In the genomic region with DNA sequence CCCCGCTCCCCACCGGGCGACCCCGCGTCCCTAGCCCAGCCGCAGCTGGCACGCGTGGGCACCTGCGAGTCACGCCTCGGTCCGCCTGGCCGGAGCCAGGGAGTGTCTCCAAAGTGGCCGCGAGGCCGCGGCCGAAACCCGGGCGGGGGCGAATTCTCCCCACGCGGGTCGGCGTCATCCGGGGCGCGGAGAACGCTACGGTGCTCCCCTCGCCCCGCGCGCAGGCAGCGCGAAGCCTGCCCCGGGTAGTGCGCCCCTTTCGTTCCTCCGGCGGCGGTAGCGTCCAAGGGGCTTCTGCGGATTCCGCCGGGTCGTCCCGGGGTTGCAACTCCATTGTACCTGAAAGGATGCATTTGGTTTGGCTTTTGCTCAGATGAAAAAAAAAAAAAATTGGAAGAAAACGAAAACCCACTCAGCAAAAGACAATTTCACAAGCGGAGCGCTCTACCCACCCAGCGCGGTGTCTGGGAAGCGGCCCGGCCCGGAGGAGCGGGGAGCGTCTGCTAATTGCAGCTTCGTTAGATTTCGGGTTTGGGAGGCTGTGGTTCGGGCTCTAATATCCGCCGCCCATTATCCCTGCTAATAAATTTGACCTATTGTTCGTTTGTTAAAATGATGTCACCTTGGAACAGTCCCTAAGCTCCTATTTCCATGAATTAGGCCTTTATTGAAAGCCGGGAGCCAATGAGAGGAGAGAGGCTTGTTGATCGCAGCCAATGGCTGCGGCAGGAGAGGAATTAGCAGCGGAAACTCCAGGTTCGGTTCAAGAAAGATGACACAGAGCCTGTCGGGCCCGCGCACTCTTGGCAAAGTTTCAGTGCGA, we compare ENCODE assay signal across 12 cellular contexts. TPM values are rescaled to one million over a fixed set of nuclear protein-coding genes. Genes with fewer than 3 reads are reported as not detected.
DNase-seq lines count a peak whose midpoint lies in the region; ATAC-seq and TF ChIP-seq lines count a peak whose summit lies in the region.
"Had no signal": no experiment of that assay in that cellular context is flagged by ENCODE, and none has a peak within 500 bp of the region (broad histone marks: within the 10 kb centered on the region; RNA-seq: fewer than 3 reads in every experiment).

A gene (plus strand): TSS at position 796 of the 823 bp plus-strand sequence. CDS start 118 bp downstream, outside the sequence.

- H3K27ac Mint-ChIP-seq in activated T-helper 1 cell treated with anti-CD3 and anti-CD28 coated beads, Interleukin-12 subunit alpha, Interleukin-12 subunit beta, Interleukin-2, Interleukin-4 antibody, amounts not matched to agents 30 ng/mL and 10 ng/mL and 1 ng/mL, durations not matched to agents 14 hours and 24 hours and 36 hours = no peak within 1 kb of the TSS

- H3K4me3 Mint-ChIP-seq in activated T-helper 1 cell treated with anti-CD3 and anti-CD28 coated beads, Interleukin-12 subunit alpha, Interleukin-12 subunit beta, Interleukin-2, Interleukin-4 antibody, amounts not matched to agents 30 ng/mL and 10 ng/mL and 1 ng/mL, durations not matched to agents 14 hours and 24 hours and 36 hours = no peak within 1 kb of the TSS

- H3K36me3 Mint-ChIP-seq in activated T-helper 1 cell treated with anti-CD3 and anti-CD28 coated beads, Interleukin-12 subunit alpha, Interleukin-12 subunit beta, Interleukin-2, Interleukin-4 antibody, amounts not matched to agents 30 ng/mL and 10 ng/mL and 1 ng/mL, durations not matched to agents 14 hours and 24 hours and 36 hours (ENCODE audit: low read depth) = peaks cover 5% of the 10 kb centered on the region
- H3K36me3 Mint-ChIP-seq: CD4-positive, CD25-positive, alpha-beta regulatory T cell had no signal

- ATAC-seq in heart right ventricle (no peak), RWPE2 (ENCODE audit: low read depth) (peak; percentile 26), HG02852 (IDR thresholded peaks at IDR 0.05; ENCODE audit: unreplicated experiment) (no peak)

- peaks cover 56% of the 10 kb centered on the region for H3K27me3 Mint-ChIP-seq in activated T-helper 1 cell treated with anti-CD3 and anti-CD28 coated beads, Interleukin-12 subunit alpha, Interleukin-12 subunit beta, Interleukin-2, Interleukin-4 antibody, amounts not matched to agents 30 ng/mL and 10 ng/mL and 1 ng/mL, durations not matched to agents 14 hours and 24 hours and 36 hours (ENCODE audit: insufficient read depth)

- H3K36me3 ChIP-seq in left ventricle myocardium inferior (no peaks in the 10 kb centered on the region), heart right ventricle (no peaks in the 10 kb centered on the region), RWPE2 (ENCODE audit: low read depth) (no peaks in the 10 kb centered on the region)

- no peak within 1 kb of the TSS for H3K27ac ChIP-seq in left ventricle myocardium inferior (replicated peaks)
- H3K27ac ChIP-seq in heart right ventricle = no peak within 1 kb of the TSS
- no peak within 1 kb of the TSS for H3K27ac ChIP-seq in RWPE2 (ENCODE audit: poor library complexity, severe bottlenecking)

- H3K4me1 ChIP-seq in left ventricle myocardium inferior (peaks cover 45% of the 10 kb centered on the region), heart right ventricle (peaks cover 8 to 54% (median 45%) of the 10 kb centered on the region in 9 donors), RWPE2 (ENCODE audit: insufficient read depth, poor library complexity, severe bottlenecking) (no peaks in the 10 kb centered on the region)

- 2 to 5% methylated on average over 73 of the region's 73 CpGs for WGBS in heart right ventricle, 2 donors

- peaks cover 12% of the 10 kb centered on the region for H3K4me1 Mint-ChIP-seq in activated T-helper 1 cell treated with anti-CD3 and anti-CD28 coated beads, Interleukin-12 subunit alpha, Interleukin-12 subunit beta, Interleukin-2, Interleukin-4 antibody, amounts not matched to agents 30 ng/mL and 10 ng/mL and 1 ng/mL, durations not matched to agents 14 hours and 24 hours and 36 hours (ENCODE audit: low read depth)

- H3K9me3 Mint-ChIP-seq in activated T-helper 1 cell treated with anti-CD3 and anti-CD28 coated beads, Interleukin-12 subunit alpha, Interleukin-12 subunit beta, Interleukin-2, Interleukin-4 antibody, amounts not matched to agents 30 ng/mL and 10 ng/mL and 1 ng/mL, durations not matched to agents 14 hours and 24 hours and 36 hours = no peaks in the 10 kb centered on the region

- TF ChIP-seq CTCF in left ventricle myocardium inferior (IDR thresholded peaks at IDR 0.05; ENCODE audit: borderline replicate concordance) = no peak
- TF ChIP-seq CTCF in heart right ventricle (IDR thresholded peaks at IDR 0.05) = no peak
- no peak for TF ChIP-seq CTCF in RWPE2 (IDR thresholded peaks at IDR 0.05; ENCODE audit: poor library complexity, severe bottlenecking)

- peak within 1 kb of the TSS; percentile 2 for H3K4me3 ChIP-seq in left ventricle myocardium inferior
- H3K4me3 ChIP-seq in heart right ventricle = no peak within 1 kb of the TSS
- no peak within 1 kb of the TSS for H3K4me3 ChIP-seq in RWPE2 (ENCODE audit: severe bottlenecking)
- H3K4me3 ChIP-seq in iPS-18c (ENCODE audit: insufficient read depth, low read depth, low read length) = peak within 1 kb of the TSS; percentile 34; the same call in 1 of the 2 replicates

- peaks cover 100% of the 10 kb centered on the region for H3K27me3 ChIP-seq in left ventricle myocardium inferior (ENCODE audit: low read depth)
- peaks cover 59 to 100% (median 99%) of the 10 kb centered on the region in 7 donors for H3K27me3 ChIP-seq in heart right ventricle
- H3K27me3 ChIP-seq in RWPE2 (ENCODE audit: insufficient read depth, poor library complexity, severe bottlenecking) = peaks cover 94% of the 10 kb centered on the region

- intact Hi-C loops in left ventricle myocardium inferior (cut with micrococcal nuclease) (no loop called here), heart right ventricle (cut with DNase I) (no loop called here)
- intact Hi-C loops in activated T-helper 1 cell treated with anti-CD3 and anti-CD28 coated beads, Interleukin-12 subunit alpha, Interleukin-12 subunit beta, Interleukin-2, Interleukin-4 antibody, amounts not matched to agents 30 ng/mL and 10 ng/mL and 1 ng/mL, durations not matched to agents 14 hours and 24 hours and 36 hours (cut with micrococcal nuclease) = no loop called here

- H3K9me3 ChIP-seq in left ventricle myocardium inferior (replicated peaks) (no peaks in the 10 kb centered on the region), heart right ventricle (no peaks in the 10 kb centered on the region), RWPE2 (ENCODE audit: severe bottlenecking) (no peaks in the 10 kb centered on the region), iPS-18c (ENCODE audit: control insufficient read depth, insufficient read depth, low read length) (peaks cover 2% of the 10 kb centered on the region)

- no peak for DNase-seq in left ventricle myocardium inferior
- no peak for DNase-seq in heart right ventricle
- no peak for DNase-seq in RWPE2 (ENCODE audit: low spot score)
- no peak for DNase-seq in NCI-H2107 treated with DMSO at 0.1 percent for 48 hours (lab: John Stamatoyannopoulos, UW; ENCODE audit: unreplicated experiment)
- no peak for DNase-seq in activated T-helper 1 cell treated with anti-CD3 and anti-CD28 coated beads, Interleukin-12 subunit alpha, Interleukin-12 subunit beta, Interleukin-2, Interleukin-4 antibody, amounts not matched to agents 30 ng/mL and 10 ng/mL and 1 ng/mL, durations not matched to agents 14 hours and 24 hours and 36 hours (ENCODE audit: low spot score)
- DNase-seq in NCI-H1092 (lab: John Stamatoyannopoulos, UW) = no peak
- DNase-seq: CD4-positive, CD25-positive, alpha-beta regulatory T cell had no signal

RNA-seq across cellular contexts. Expression of the gene that starts here (rescaled TPM):
- not detected for total RNA-seq in left ventricle myocardium inferior
- total RNA-seq in heart right ventricle = not detected
- polyA plus RNA-seq in heart right ventricle = not detected
- total RNA-seq in activated T-helper 1 cell treated with anti-CD3 and anti-CD28 coated beads, Interleukin-12 subunit alpha, Interleukin-12 subunit beta, Interleukin-2, Interleukin-4 antibody, amounts not matched to agents 30 ng/mL and 10 ng/mL and 1 ng/mL, durations not matched to agents 14 hours and 24 hours and 36 hours = not detected in 2 replicates
- total RNA-seq: CD4-positive, CD25-positive, alpha-beta regulatory T cell; frontal cortex; osteocyte had no signal
- polyA plus RNA-seq: adipose tissue; CD4-positive, CD25-positive, alpha-beta regulatory T cell had no signal

Comparison
In these comparisons a context has a peak if more than half of its experiments do, and no peak if none do; other contexts are left out.
1. H3K4me3 ChIP-seq: peak in left ventricle myocardium inferior (single experiment) and iPS-18c (single experiment); none in heart right ventricle (0 of 10) and RWPE2 (single experiment).